In the genomic region with DNA sequence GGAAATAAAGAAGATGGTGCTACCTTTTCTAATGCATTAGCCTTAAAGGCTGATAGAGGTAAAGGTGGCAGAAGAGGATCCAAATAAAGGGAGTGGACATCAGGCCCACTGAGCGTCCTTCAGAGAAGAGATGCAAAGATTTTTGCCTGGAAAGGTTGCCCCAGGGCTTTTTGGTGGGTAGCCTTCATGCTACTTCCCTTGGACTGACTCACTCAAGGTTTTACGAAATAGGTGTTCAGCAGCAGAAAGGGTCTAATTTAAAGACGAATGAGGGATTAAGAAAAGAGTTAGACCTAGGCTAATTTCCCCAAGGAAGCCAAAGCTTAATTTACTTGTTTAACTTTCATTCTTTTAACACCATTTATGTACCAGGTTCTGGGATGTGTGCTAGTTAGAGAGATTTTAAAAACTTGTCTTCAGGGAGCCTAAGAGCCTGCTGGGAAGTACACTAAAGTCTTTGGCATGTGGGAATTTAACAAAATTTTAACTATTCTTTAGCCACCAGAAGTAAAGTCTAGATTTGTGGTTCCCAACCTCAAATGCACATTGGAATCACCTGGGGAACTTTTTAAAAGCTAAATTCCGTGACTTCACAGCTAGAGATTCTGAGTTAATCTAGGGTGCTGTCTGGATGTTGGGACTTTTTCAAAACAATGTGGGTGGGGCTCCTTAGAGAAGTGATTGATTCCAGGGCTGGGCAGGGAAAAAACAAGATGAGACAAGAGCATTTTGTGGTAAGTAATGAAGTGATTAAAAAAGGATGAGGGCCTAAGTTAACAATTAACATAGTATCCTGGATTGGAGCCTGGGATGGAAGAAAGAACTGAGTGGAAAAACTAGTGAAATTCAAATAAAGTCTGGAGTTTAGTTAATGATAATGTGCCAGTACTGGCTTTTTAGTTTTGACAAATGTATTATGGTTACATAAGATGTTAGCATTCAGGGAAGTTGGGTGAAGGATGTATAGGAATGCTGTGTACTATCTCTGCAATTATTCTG, we compare ENCODE assay signal across 14 cellular contexts. TPM values are rescaled to one million over a fixed set of nuclear protein-coding genes. Genes with fewer than 3 reads are reported as not detected.
DNase-seq lines count a peak whose midpoint lies in the region; TF ChIP-seq lines count a peak whose summit lies in the region.
"Had no signal": no experiment of that assay in that cellular context is flagged by ENCODE, and none has a peak within 500 bp of the region (broad histone marks: within the 10 kb centered on the region; RNA-seq: fewer than 3 reads in every experiment).

No MANE protein-coding gene starts in this region.

- H3K4me3 ChIP-seq in PC-9 (peak overlapping the region; percentile 34; the same call in 1 of the 2 replicates), fibroblast of the aortic adventitia (ENCODE audit: low read depth, low read length) (no peak overlapping the region), smooth muscle cell (no peak overlapping the region)

- peak overlapping the region; percentile 71 for H3K4me2 ChIP-seq in PC-9
- H3K4me2 ChIP-seq in smooth muscle cell = peak overlapping the region; percentile 38

- H3K27ac ChIP-seq in PC-9 (peak overlapping the region; percentile 75), smooth muscle cell (ENCODE audit: low read depth) (peak overlapping the region; percentile 43)

- H3K9ac ChIP-seq in smooth muscle cell (ENCODE audit: low read depth) = no peak overlapping the region

- no peaks in the 10 kb centered on the region for H3K9me3 ChIP-seq in PC-9 (ENCODE audit: insufficient read depth, low read depth)
- H3K9me3 ChIP-seq in smooth muscle cell (replicated peaks; ENCODE audit: low read depth) = no peaks in the 10 kb centered on the region

- no peaks in the 10 kb centered on the region for H3K9me2 ChIP-seq in PC-9 (ENCODE audit: insufficient read depth)

- intact Hi-C loops in PC-9 (cut with micrococcal nuclease; ENCODE audit: unreplicated experiment) = loop anchor here (5.0 kb wide), 1 partner anchor 36 kb away; no protein-coding TSS in a partner anchor

- H3K27me3 ChIP-seq in PC-9 (ENCODE audit: insufficient read depth, low read depth) (no peaks in the 10 kb centered on the region), smooth muscle cell (ENCODE audit: low read depth) (no peaks in the 10 kb centered on the region)

- H2AFZ ChIP-seq in PC-9 (no peak overlapping the region; the same call in 1 of the 2 replicates), smooth muscle cell (ENCODE audit: low read depth) (no peak overlapping the region)

- CTCF ChIA-PET in PC-9 (lab: Charles Lee) = interaction anchor here (0.6 kb wide), 2 partner anchors 422 to 1962 kb away, joined by 3 read pairs; no protein-coding TSS in a partner anchor

- peaks cover 48% of the 10 kb centered on the region for H3F3A ChIP-seq in PC-9 (ENCODE audit: insufficient read depth, low read depth)
- H3F3A ChIP-seq in smooth muscle cell (ENCODE audit: low read depth) = no peaks in the 10 kb centered on the region

- peaks cover 52% of the 10 kb centered on the region for H3K4me1 ChIP-seq in PC-9 (replicated peaks; ENCODE audit: insufficient read depth)
- peaks cover 10% of the 10 kb centered on the region for H3K4me1 ChIP-seq in smooth muscle cell (ENCODE audit: low read depth)

- H3K79me2 ChIP-seq in PC-9 (ENCODE audit: low read depth) (no peaks in the 10 kb centered on the region), smooth muscle cell (ENCODE audit: low read depth) (no peaks in the 10 kb centered on the region)

- 36% methylated on average over 4 of the region's 4 CpGs for WGBS in smooth muscle cell (ENCODE audit: low lambda C conversion rate)

- H3K36me3 ChIP-seq in PC-9 (ENCODE audit: low read depth) (0 out of 2 replicates have a peak, but pooled peaks cover 4% of the 10 kb centered on the region), smooth muscle cell (ENCODE audit: low read depth) (no peaks in the 10 kb centered on the region)

- TF ChIP-seq CTCF in PC-9 (conservative IDR thresholded peaks at IDR 0.05) (no peak), fibroblast of the aortic adventitia (IDR thresholded peaks at IDR 0.05; ENCODE audit: insufficient read depth, low read length) (no peak), smooth muscle cell (IDR thresholded peaks at IDR 0.05; ENCODE audit: borderline replicate concordance, insufficient read depth, poor library complexity, severe bottlenecking) (no peak)

- no TSS peak for BruUV-seq in PC-9 (replicated peaks; lab: Mats Ljungman, UMichigan)

- DNase-seq in GM04503 (ENCODE audit: low read depth) (peak; percentile 60), PC-9 (peak; percentile 76 to 84), fibroblast of the aortic adventitia (ENCODE audit: low read depth) (peak; percentile 53), smooth muscle cell (lab: John Stamatoyannopoulos, UW; ENCODE audit: unreplicated experiment) (no peak), AML-193 (lab: John Stamatoyannopoulos, UW) (no peak), NCI-H774 (lab: John Stamatoyannopoulos, UW) (no peak), MV-4-11 (lab: John Stamatoyannopoulos, UW) (no peak)
- DNase-seq in activated CD4-positive, alpha-beta T cell treated with anti-CD3 and anti-CD28 coated beads for 4 hours = no peak
- DNase-seq: activated CD8-positive, alpha-beta T cell treated with anti-CD3 and anti-CD28 coated beads, Interleukin-2, amount 10 ng/mL, durations not matched to agents 7 days and 5 days; activated gamma-delta T cell; effector memory CD4-positive, alpha-beta T cell; left ventricle myocardium superior; NCI-H526; RPMI8226 had no signal

- H4K20me1 ChIP-seq in PC-9 (ENCODE audit: insufficient read depth) (no peaks in the 10 kb centered on the region), smooth muscle cell (ENCODE audit: low read depth) (no peaks in the 10 kb centered on the region)

- POLR2A ChIA-PET in PC-9 (lab: Charles Lee; ENCODE audit: unreplicated experiment) = no interaction called here

RNA-seq across cellular contexts. Expression of a gene that starts 3.4 kb away (rescaled TPM):
- total RNA-seq in PC-9 (2021) = 3.8 and 7.2 TPM in 2 replicates
- 3.9 and 4.6 TPM in 2 replicates for total RNA-seq in fibroblast of the aortic adventitia (ENCODE audit: low replicate concordance)
- 0.31 and 1.7 TPM in 2 replicates for total RNA-seq in smooth muscle cell
- polyA plus RNA-seq in smooth muscle cell = 1.7 and 3.1 TPM in 2 replicates

Comparison
In these comparisons a context has a peak if more than half of its experiments do, and no peak if none do; other contexts are left out.
1. DNase-seq: peak in GM04503 (single experiment), PC-9 (2 of 2) and fibroblast of the aortic adventitia (single experiment); none in smooth muscle cell (single experiment), AML-193 (0 of 2), NCI-H774 (single experiment), activated CD4-positive, alpha-beta T cell treated with anti-CD3 and anti-CD28 coated beads for 4 hours (0 of 2) and MV-4-11 (single experiment).